1 cellular context compared by ENCODE assay signal in the genomic region with DNA sequence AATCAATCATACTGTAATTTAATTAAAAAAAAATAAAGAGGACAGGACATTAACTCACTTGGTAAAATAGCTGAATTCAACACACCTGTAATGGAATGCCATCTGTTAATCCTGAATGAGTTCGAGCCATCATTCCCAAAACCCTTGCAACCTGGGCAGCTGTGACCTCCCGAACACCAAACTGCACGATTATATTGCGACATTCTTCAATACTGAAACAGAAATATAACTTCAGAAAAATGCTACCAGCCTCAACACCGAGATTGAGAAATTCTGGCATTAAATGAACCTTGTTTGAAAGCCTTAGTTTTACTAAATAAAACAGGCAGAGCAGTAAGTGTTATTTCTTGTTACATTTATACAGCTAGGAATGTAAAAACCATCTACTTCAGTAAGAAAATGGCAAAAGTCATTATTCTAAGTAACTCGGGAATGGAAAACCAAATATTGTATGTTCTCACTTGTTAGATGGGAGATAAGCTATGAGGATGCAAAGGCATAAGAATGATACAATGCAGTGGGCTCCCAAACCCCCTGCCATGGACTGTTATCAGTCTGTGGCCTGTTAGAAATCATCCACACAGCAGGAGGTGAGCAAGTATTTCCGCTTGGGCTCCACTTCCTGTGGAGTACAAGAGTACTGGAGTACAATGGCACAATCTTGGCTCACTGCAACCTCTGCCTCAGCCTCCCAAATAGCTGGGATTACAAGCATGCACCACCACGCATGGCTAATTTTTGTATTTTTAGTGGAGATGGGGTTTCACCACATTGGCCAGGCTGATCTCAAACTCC.
A peak's percentile ranks its signal among the peaks of the same experiment; 100 is the strongest.
TF ChIP-seq lines count a peak whose summit lies in the region.

No MANE protein-coding gene starts in this region.

TF ChIP-seq in endothelial cell of umbilical vein, 7 proteins besides CTCF, POLR2A, EP300 and RAD21:
- TF ChIP-seq MYC (IDR thresholded peaks at IDR 0.05; ENCODE audit: low read depth, low read length) (no peak), JUN (IDR thresholded peaks at IDR 0.05; ENCODE audit: borderline replicate concordance, insufficient read depth, insufficient read length, low read depth) (no peak), EZH2 (IDR thresholded peaks at IDR 0.05; ENCODE audit: borderline replicate concordance, low read depth, low read length, severe bottlenecking) (no peak), GATA2 (IDR thresholded peaks at IDR 0.05; ENCODE audit: insufficient read depth, insufficient read length, low read depth, low read length) (peak; percentile 40), POLR2AphosphoS5 (IDR thresholded peaks at IDR 0.05; ENCODE audit: insufficient read depth, low read depth, low read length) (no peak), FOS (IDR thresholded peaks at IDR 0.05; ENCODE audit: borderline replicate concordance, insufficient read depth, low read length) (no peak), MAX (IDR thresholded peaks at IDR 0.05; ENCODE audit: insufficient read depth, insufficient read length) (no peak)
